ENCODE assay signal across 8 cellular contexts in the genomic region with DNA sequence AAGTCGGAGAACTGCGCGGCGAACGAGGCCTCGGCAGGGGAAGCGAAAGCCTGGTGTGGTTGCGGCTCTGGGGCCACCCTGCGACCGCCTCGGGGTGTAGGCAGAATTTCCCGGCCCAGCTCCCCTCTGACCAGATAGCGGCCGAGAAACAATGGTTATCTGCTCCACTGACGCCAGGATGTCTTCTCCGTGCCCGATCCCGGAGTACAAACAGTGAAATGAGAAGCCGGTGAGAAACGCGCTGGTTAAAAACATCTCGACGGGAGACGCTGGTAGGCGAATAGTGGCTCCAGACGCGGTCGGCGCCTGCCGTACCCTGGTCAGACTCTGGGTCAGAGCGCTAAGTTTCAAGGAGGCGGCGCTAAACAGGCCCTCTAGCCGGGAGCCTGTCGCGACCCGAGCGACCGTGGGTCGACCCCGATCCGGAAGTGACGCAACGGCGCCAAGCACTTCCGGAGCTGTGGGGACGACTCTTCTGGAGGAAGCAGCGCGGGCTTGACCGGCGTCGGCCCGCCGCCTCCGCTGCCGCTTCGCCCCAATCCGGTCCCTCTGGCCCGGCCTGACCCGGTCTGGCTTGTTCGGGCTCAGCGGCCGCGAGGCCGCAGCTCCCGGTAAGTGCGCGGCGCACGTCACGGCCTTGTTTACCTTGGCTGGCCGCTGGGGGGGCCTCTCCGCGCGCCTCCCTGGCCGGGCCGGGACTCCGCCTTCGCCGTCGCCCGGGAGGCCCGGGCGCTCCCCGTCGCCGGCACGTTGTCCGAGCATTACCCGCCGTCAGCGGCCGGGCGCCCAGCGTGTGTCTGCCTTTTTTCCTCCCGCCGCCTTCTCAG. TPM values are rescaled to one million over a fixed set of nuclear protein-coding genes. Genes with fewer than 3 reads are reported as not detected.
DNase-seq lines count a peak whose midpoint lies in the region; ATAC-seq, FAIRE-seq and TF ChIP-seq lines count a peak whose summit lies in the region.

TSS of gene ARIH2 (plus strand) at position 455 of the 827 bp plus-strand sequence. CDS start 8,717 bp downstream, outside the sequence.

- peak; percentile 90 for DNase-seq in GM12891 (ENCODE audit: insufficient read length, low spot score)
- peak; percentile 27 for DNase-seq in NCI-H128 (lab: John Stamatoyannopoulos, UW; ENCODE audit: unreplicated experiment)
- peak; percentile 79 to 83 (median 82) for DNase-seq in T-helper 17 cell
- peak; percentile 95 for DNase-seq in right atrium auricular region (ENCODE audit: low spot score)
- DNase-seq in putamen (ENCODE audit: low spot score): peak; percentile 94
- peak in 1 of 2 donors; percentile 95 for DNase-seq in vagina (ENCODE audit: extremely low spot score in 2 of 2)

- no peak for FAIRE-seq in GM12891 (lab: Jason Lieb, UNC)

- peak within 1 kb of the TSS; percentile 95 for H3K4me3 Mint-ChIP-seq in T-helper 17 cell

- no peaks in the 10 kb centered on the region for H3K27me3 Mint-ChIP-seq in T-helper 17 cell

- H3K36me3 Mint-ChIP-seq in T-helper 17 cell (ENCODE audit: low read depth): no peaks in the 10 kb centered on the region

- H3K4me3 ChIP-seq in right atrium auricular region (peak within 1 kb of the TSS; percentile 76 to 89), vagina (peak within 1 kb of the TSS; percentile 77 to 96)

- ATAC-seq in HG02678 (IDR thresholded peaks at IDR 0.05; ENCODE audit: unreplicated experiment): peak; percentile 84
- ATAC-seq in T-helper 17 cell: peak; percentile 81

- H3K36me3 ChIP-seq in right atrium auricular region (peaks cover 12% of the 10 kb centered on the region), vagina (peaks cover 0 to 5% of the 10 kb centered on the region in 2 donors)

- no peaks in the 10 kb centered on the region for H3K27me3 ChIP-seq in right atrium auricular region
- H3K27me3 ChIP-seq in vagina: no peaks in the 10 kb centered on the region

- peaks cover 14% of the 10 kb centered on the region for H3K4me1 Mint-ChIP-seq in T-helper 17 cell

- H3K27ac ChIP-seq in angular gyrus (ENCODE audit: low read depth, low read length) (peak within 1 kb of the TSS; percentile 83), right atrium auricular region (peak within 1 kb of the TSS; percentile 96), vagina (peak within 1 kb of the TSS; percentile 98)

- peaks cover 0 to 23% of the 10 kb centered on the region in 2 donors for H3K4me1 ChIP-seq in right atrium auricular region
- peaks cover 40% of the 10 kb centered on the region for H3K4me1 ChIP-seq in vagina

- H3K9me3 ChIP-seq in T-helper 17 cell (ENCODE audit: control insufficient read depth, low read length, poor library complexity, severe bottlenecking) (no peaks in the 10 kb centered on the region), right atrium auricular region (no peaks in the 10 kb centered on the region), vagina (no peaks in the 10 kb centered on the region)

- peak; percentile 71 for TF ChIP-seq POLR2A in GM12891 (IDR thresholded peaks at IDR 0.05; ENCODE audit: low read depth, low read length)
- TF ChIP-seq POLR2A in vagina (IDR thresholded peaks at IDR 0.05): peak in 1 of 2 donors; percentile 73

- intact Hi-C loops in vagina (cut with DNase I): no loop called here

- peak within 1 kb of the TSS; percentile 97 for H3K27ac Mint-ChIP-seq in T-helper 17 cell

- peak in 1 of 2 donors; percentile 27 for TF ChIP-seq CTCF in right atrium auricular region (IDR thresholded peaks at IDR 0.05)
- TF ChIP-seq CTCF in vagina (IDR thresholded peaks at IDR 0.05): peak in 2 of 3 experiments; percentile 4 to 22

TF ChIP-seq in GM12891, 5 proteins besides CTCF, POLR2A, EP300 and RAD21:
- TF ChIP-seq SPI1 (IDR thresholded peaks at IDR 0.05; ENCODE audit: low read depth, low read length) (peak; percentile 93), POU2F2 (IDR thresholded peaks at IDR 0.05; ENCODE audit: low read depth, low read length) (peak; percentile 76), TAF1 (IDR thresholded peaks at IDR 0.05; ENCODE audit: low read depth, low read length) (no peak; the same call in 1 of the 2 replicates), PAX5 (IDR thresholded peaks at IDR 0.05; ENCODE audit: insufficient read depth, low read length, severe bottlenecking) (peak; percentile 1), POLR2AphosphoS5 (IDR thresholded peaks at IDR 0.05; ENCODE audit: low read depth, low read length) (peak; percentile 72)
TF ChIP-seq in GM12891: peak in this region for 4.

RNA-seq across cellular contexts. Expression of gene ARIH2, which starts in this region (rescaled TPM):
- polyA plus RNA-seq in GM12891 (2012; ENCODE audit: low read depth, missing spikeins): 31.0 TPM
- total RNA-seq in T-helper 17 cell: 100 to 1,000 TPM; 166 to 201 TPM
- total RNA-seq in right atrium auricular region: 100 to 1,000 TPM; 135 to 140 TPM
- 59.4 TPM for total RNA-seq in vagina
